ENCODE assay signal across 8 cellular contexts in the genomic region with DNA sequence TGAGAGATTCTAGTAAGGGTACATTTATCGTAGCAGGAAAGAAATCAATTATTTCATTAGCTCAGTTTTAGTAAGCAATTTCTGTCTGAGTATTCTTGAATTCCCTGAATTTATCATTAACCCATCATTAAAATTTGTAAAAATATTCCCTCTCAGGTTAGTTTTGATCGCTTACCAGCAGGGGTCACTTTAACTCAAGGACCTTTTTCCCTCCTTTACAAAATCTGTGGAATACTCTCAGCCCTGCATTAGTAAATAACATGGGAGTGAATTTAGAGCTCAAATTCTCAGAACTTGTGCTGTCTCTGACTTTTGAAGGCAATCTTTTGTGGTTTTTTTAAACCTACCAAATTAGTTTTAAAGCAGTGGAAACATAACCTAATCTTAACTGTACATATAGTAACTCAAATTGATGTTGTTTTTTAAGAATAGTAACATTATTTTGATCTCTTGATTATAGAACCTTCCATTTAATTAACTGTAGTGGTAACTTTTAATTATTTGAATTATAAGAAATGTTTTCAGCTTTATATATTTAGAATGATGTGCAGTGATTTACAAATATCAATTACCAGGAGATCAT.
DNase-seq lines count a peak whose midpoint lies in the region; ATAC-seq and TF ChIP-seq lines count a peak whose summit lies in the region.

No MANE protein-coding gene starts in this region.

- peak; percentile 33 to 71 (median 60) for TF ChIP-seq CTCF in heart left ventricle (IDR thresholded peaks at IDR 0.05)
- peak; percentile 57 for TF ChIP-seq CTCF in epithelial cell of esophagus (IDR thresholded peaks at IDR 0.05; ENCODE audit: insufficient read depth, low read depth, low read length, missing control alignments)
- peak; percentile 44 for TF ChIP-seq CTCF in psoas muscle (IDR thresholded peaks at IDR 0.05)

- H3K4me3 ChIP-seq in heart left ventricle (no peak overlapping the region), epithelial cell of esophagus (ENCODE audit: low read length) (no peak overlapping the region), psoas muscle (no peak overlapping the region)

- ATAC-seq in heart left ventricle (no peak), Right ventricle myocardium superior (ENCODE audit: poor library complexity) (no peak), psoas muscle (no peak), GM21447 (IDR thresholded peaks at IDR 0.05; ENCODE audit: unreplicated experiment) (no peak)

- H3K36me3 ChIP-seq in heart left ventricle (peaks cover 0 to 34% (median 14%) of the 10 kb centered on the region in 9 donors), psoas muscle (ENCODE audit: insufficient read depth in 1 of 2, low read depth in 1 of 2) (peaks cover 0 to 15% of the 10 kb centered on the region in 2 donors)

- H3K4me1 ChIP-seq in heart left ventricle, result peaks cover 0 to 3% (median 0%) of the 10 kb centered on the region in 12 donors
- no peaks in the 10 kb centered on the region for H3K4me1 ChIP-seq in psoas muscle

- H3K9me3 ChIP-seq in heart left ventricle, result no peaks in the 10 kb centered on the region
- no peaks in the 10 kb centered on the region for H3K9me3 ChIP-seq in psoas muscle

- intact Hi-C loops in heart left ventricle (cut with DNase I) (loop anchor here (2.0 to 10.0 kb wide), 9 partner anchors 112 to 267 kb away; no protein-coding TSS in a partner anchor), Right ventricle myocardium superior (cut with DNase I) (loop anchor here (10.0 kb wide), 2 partner anchors 235 to 265 kb away; no protein-coding TSS in a partner anchor), psoas muscle (cut with DNase I) (loop anchor here in 1 of 2 donors (2.0 to 10.0 kb wide), 2 partner anchors 115 to 237 kb away; no protein-coding TSS in a partner anchor)

- no peak for TF ChIP-seq POLR2A in heart left ventricle (IDR thresholded peaks at IDR 0.05)

- H3K27me3 ChIP-seq in heart left ventricle (no peaks in the 10 kb centered on the region), psoas muscle (ENCODE audit: insufficient read depth in 3 of 3, low read length in 2 of 3) (no peaks in the 10 kb centered on the region)

- H3K27ac ChIP-seq in heart left ventricle (no peak overlapping the region), psoas muscle (no peak overlapping the region)

- DNase-seq in heart left ventricle, result no peak
- no peak for DNase-seq in Right ventricle myocardium superior
- peak; percentile 75 for DNase-seq in NCI-H69 (lab: John Stamatoyannopoulos, UW)
- peak; percentile 29 for DNase-seq in epithelial cell of esophagus (ENCODE audit: low read depth)
- DNase-seq in psoas muscle, result no peak
- no peak for DNase-seq in KG1 (lab: John Stamatoyannopoulos, UW)
- DNase-seq in ecto neural progenitor cell (ENCODE audit: low spot score), result no peak

- 55 to 62% (median 59%) methylated on average over 2 of the region's 2 CpGs for WGBS in heart left ventricle, 4 donors
- WGBS in psoas muscle, 3 donors, result 52 to 62% (median 60%) methylated on average over 2 of the region's 2 CpGs

Comparison
In these comparisons a context has a peak if more than half of its experiments do, and no peak if none do; other contexts are left out.
1. DNase-seq: peak in NCI-H69 (single experiment) and epithelial cell of esophagus (single experiment); none in heart left ventricle (0 of 5), Right ventricle myocardium superior (single experiment), psoas muscle (0 of 2), KG1 (single experiment) and ecto neural progenitor cell (single experiment).
2. Peak in every context shown above with its lines, with median percentiles within 50 percentile points of each other: CTCF ChIP-seq.